12 cellular contexts compared by ENCODE assay signal in the genomic region with DNA sequence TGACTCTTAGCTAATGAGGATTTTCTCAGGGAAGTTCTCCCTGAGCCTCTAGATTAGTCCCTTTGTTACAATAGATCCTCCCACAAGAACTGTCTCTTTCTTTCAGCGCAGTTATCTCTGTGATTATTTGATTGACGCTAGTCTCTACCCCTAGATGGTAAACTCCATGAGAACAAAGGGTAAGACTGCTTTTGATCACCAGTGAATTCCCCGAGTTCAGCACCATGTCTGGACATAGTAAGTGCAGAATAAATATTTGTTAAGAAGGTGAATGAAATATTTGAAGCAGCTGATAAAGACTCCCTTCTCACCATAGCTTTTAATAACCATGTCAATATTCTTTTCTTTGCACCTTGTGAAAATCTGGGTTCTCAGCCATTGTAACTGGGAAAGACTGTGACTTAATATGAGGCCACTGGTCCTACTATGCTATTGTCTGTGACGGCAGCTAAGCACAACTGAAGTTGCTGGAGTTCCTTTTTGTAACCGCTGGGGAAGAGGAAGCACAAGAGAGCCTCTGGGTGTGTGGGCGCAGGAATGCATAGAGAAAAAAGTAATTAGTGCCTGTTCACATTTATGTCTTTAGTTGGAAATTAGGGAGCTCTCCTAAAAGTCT.
DNase-seq lines count a peak whose midpoint lies in the region; ATAC-seq and TF ChIP-seq lines count a peak whose summit lies in the region.
"Had no signal": no experiment of that assay in that cellular context is flagged by ENCODE, and none has a peak within 500 bp of the region (broad histone marks: within the 10 kb centered on the region; RNA-seq: fewer than 3 reads in every experiment).

No MANE protein-coding gene starts in this region.

- no peak overlapping the region for H3K4me3 ChIP-seq in astrocyte of the spinal cord (ENCODE audit: low read depth, low read length)
- H3K4me3 ChIP-seq: gastroesophageal sphincter had no signal

- H3K27ac Mint-ChIP-seq in naive B cell = peak overlapping the region in 1 of 6 donors; percentile 16

- no peak for TF ChIP-seq CTCF in astrocyte of the spinal cord (IDR thresholded peaks at IDR 0.05; ENCODE audit: low read depth, low read length)
- TF ChIP-seq CTCF in RWPE1 (conservative IDR thresholded peaks at IDR 0.05; ENCODE audit: low read depth) = no peak

- H3K4me3 Mint-ChIP-seq in naive B cell = no peak overlapping the region
- H3K4me3 Mint-ChIP-seq: naive thymus-derived CD8-positive, alpha-beta T cell had no signal

- H3K4me1 Mint-ChIP-seq in naive B cell = peaks cover 18 to 31% (median 22%) of the 10 kb centered on the region in 3 donors

- CTCF ChIA-PET in RWPE1 (lab: Yijun Ruan, JAX) = interaction anchor here (0.6 to 3.8 kb wide), 13 partner anchors 8 to 1136 kb away, joined by 3 to 27 read pairs (median 5); no protein-coding TSS in a partner anchor

- H3K36me3 Mint-ChIP-seq in naive B cell = no peaks in the 10 kb centered on the region
- H3K36me3 Mint-ChIP-seq: naive thymus-derived CD8-positive, alpha-beta T cell had no signal

- in situ Hi-C loops in astrocyte of the spinal cord (cut with HindIII; ENCODE audit: low sequenced_read_pairs) = no loop called here

- H3K9me3 Mint-ChIP-seq in naive B cell = no peaks in the 10 kb centered on the region
- H3K9me3 Mint-ChIP-seq: naive thymus-derived CD8-positive, alpha-beta T cell had no signal

- peak; percentile 34 to 59 for ATAC-seq in naive B cell (ENCODE audit: low read depth in 2 of 2)
- ATAC-seq: gastroesophageal sphincter; naive thymus-derived CD8-positive, alpha-beta T cell had no signal

- no peak overlapping the region for H3K27ac ChIP-seq in RWPE1
- H3K27ac ChIP-seq: VCaP had no signal

- POLR2A ChIA-PET in RWPE1 (lab: Yijun Ruan, JAX; ENCODE audit: low non-redundant PET) = interaction anchor here (1.0 to 2.3 kb wide), 2 partner anchors 59 to 61 kb away, joined by 3 to 18 read pairs; no protein-coding TSS in a partner anchor

- H3K27me3 Mint-ChIP-seq in naive B cell = no peaks in the 10 kb centered on the region

- DNase-seq in GDM1 (lab: John Stamatoyannopoulos, UW) (peak; percentile 38), NCI-H82 (lab: John Stamatoyannopoulos, UW) (peak; percentile 69), astrocyte of the spinal cord (ENCODE audit: low read depth, low spot score) (peak; percentile 20), naive B cell (peak; percentile 6), RWPE1 (ENCODE audit: low spot score) (no peak), GM19238 (ENCODE audit: insufficient read length, low spot score) (no peak)
- no peak for DNase-seq in activated T-cell treated with anti-CD3 and anti-CD28 coated beads, Interleukin-2, amount 50 U/mL, for 48 hours
- DNase-seq in effector CD8-positive, alpha-beta T cell (lab: John Stamatoyannopoulos, UW) = no peak
- DNase-seq: NCI-H2171 treated with DMSO at 0.1 percent for 48 hours had no signal

Comparison
In these comparisons a context has a peak if more than half of its experiments do, and no peak if none do; other contexts are left out.
1. DNase-seq: peak in GDM1 (single experiment), NCI-H82 (single experiment), astrocyte of the spinal cord (single experiment) and naive B cell (single experiment); none in RWPE1 (single experiment), GM19238 (single experiment), activated T-cell treated with anti-CD3 and anti-CD28 coated beads, Interleukin-2, amount 50 U/mL, for 48 hours (0 of 2) and effector CD8-positive, alpha-beta T cell (single experiment).